25 cellular contexts compared by ENCODE assay signal in genomic region chr5:142833517-142834446, GRCh38.
"Had no signal": no experiment of that assay in that cellular context is flagged by ENCODE, and none has a peak within 500 bp of the region (broad histone marks: within the 10 kb centered on the region; RNA-seq: fewer than 3 reads in every experiment).

No MANE protein-coding gene starts in this region.

- H3K36me3 ChIP-seq: adrenal gland, ascending aorta, brain microvascular endothelial cell, esophagus squamous epithelium, gastrocnemius medialis, thyroid gland, WERI-Rb-1 had no signal

- H3K9me3 ChIP-seq: adrenal gland, ascending aorta, esophagus squamous epithelium, gastrocnemius medialis, thyroid gland had no signal

- H3K27me3 ChIP-seq: adrenal gland, ascending aorta, brain microvascular endothelial cell, esophagus squamous epithelium, gastrocnemius medialis, thyroid gland had no signal

- H3K27ac ChIP-seq: adrenal gland, ascending aorta, brain microvascular endothelial cell, esophagus squamous epithelium, gastrocnemius medialis, thyroid gland, WERI-Rb-1 had no signal

- H3K9me3 Mint-ChIP-seq: activated CD4-positive, alpha-beta T cell treated with anti-CD3 and anti-CD28 coated beads, Interleukin-2, amount 10 ng/mL, durations not matched to agents 7 days and 5 days; activated CD8-positive, alpha-beta T cell treated with anti-CD3 and anti-CD28 coated beads for 36 hours; effector memory CD8-positive, alpha-beta T cell; naive B cell; neural crest cell; stimulated activated naive CD8-positive, alpha-beta T cell treated with anti-CD3 and anti-CD28 coated beads, Interleukin-15, Interleukin-2, amounts not matched to agents 100 ng/mL and 50 ng/mL, for 24 hours; T-helper 2 cell treated with Interferon-gamma antibody and Interleukin-4, amounts not matched to agents 5 μg/mL and 100 μg/mL, for 36 hours had no signal

- H3K36me3 Mint-ChIP-seq: naive B cell had no signal

- ATAC-seq: activated CD8-positive, alpha-beta memory T cell treated with anti-CD3 and anti-CD28 coated beads, Interleukin-2, amount 10 ng/mL, durations not matched to agents 7 days and 5 days; activated CD8-positive, alpha-beta T cell treated with anti-CD3 and anti-CD28 coated beads for 36 hours; effector memory CD8-positive, alpha-beta T cell; gastrocnemius medialis had no signal

- H3K27me3 Mint-ChIP-seq: activated CD4-positive, alpha-beta T cell treated with anti-CD3 and anti-CD28 coated beads, Interleukin-2, amount 10 ng/mL, durations not matched to agents 7 days and 5 days; activated CD8-positive, alpha-beta T cell treated with anti-CD3 and anti-CD28 coated beads for 36 hours; activated naive CD8-positive, alpha-beta T cell; effector memory CD8-positive, alpha-beta T cell; naive B cell; stimulated activated naive CD8-positive, alpha-beta T cell treated with anti-CD3 and anti-CD28 coated beads, Interleukin-15, Interleukin-2, amounts not matched to agents 100 ng/mL and 50 ng/mL, for 24 hours had no signal

- H3K4me3 Mint-ChIP-seq: activated CD4-positive, alpha-beta T cell treated with anti-CD3 and anti-CD28 coated beads, Interleukin-2, amount 10 ng/mL, durations not matched to agents 7 days and 5 days; activated CD8-positive, alpha-beta memory T cell treated with anti-CD3 and anti-CD28 coated beads, Interleukin-2, amount 10 ng/mL, durations not matched to agents 7 days and 5 days; activated CD8-positive, alpha-beta T cell treated with anti-CD3 and anti-CD28 coated beads for 36 hours; activated naive CD8-positive, alpha-beta T cell; effector memory CD8-positive, alpha-beta T cell; naive B cell; neural crest cell; stimulated activated naive CD8-positive, alpha-beta T cell treated with anti-CD3 and anti-CD28 coated beads, Interleukin-15, Interleukin-2, amounts not matched to agents 100 ng/mL and 50 ng/mL, for 24 hours; T-helper 2 cell treated with Interferon-gamma antibody and Interleukin-4, amounts not matched to agents 5 μg/mL and 100 μg/mL, for 36 hours had no signal

- DNase-seq: activated CD4-positive, alpha-beta T cell treated with anti-CD3 and anti-CD28 coated beads, Interleukin-2, amount 10 ng/mL, durations not matched to agents 7 days and 5 days; activated CD4-positive, CD25-positive, alpha-beta regulatory T cell treated with anti-CD3 and anti-CD28 coated beads, Interleukin-2, amount 50 U/mL, for 72 hours; activated CD8-positive, alpha-beta memory T cell treated with anti-CD3 and anti-CD28 coated beads, Interleukin-2, amount 10 ng/mL, durations not matched to agents 7 days and 5 days; activated CD8-positive, alpha-beta T cell treated with anti-CD3 and anti-CD28 coated beads for 36 hours; activated naive CD4-positive, alpha-beta T cell; activated T-cell treated with anti-CD3 and anti-CD28 coated beads for 4 hours; adrenal gland; brain microvascular endothelial cell; caudate nucleus; effector memory CD8-positive, alpha-beta T cell; esophagus squamous epithelium; gastrocnemius medialis; hypothalamus; naive B cell; occipital lobe; retina; stimulated activated CD4-positive, alpha-beta T cell treated with anti-CD3 and anti-CD28 coated beads, Interleukin-4, amount 100 ng/mL, for 24 hours; substantia nigra; thyroid gland; WERI-Rb-1 had no signal

- H3K27ac Mint-ChIP-seq: activated CD4-positive, alpha-beta T cell treated with anti-CD3 and anti-CD28 coated beads, Interleukin-2, amount 10 ng/mL, durations not matched to agents 7 days and 5 days; activated CD8-positive, alpha-beta memory T cell treated with anti-CD3 and anti-CD28 coated beads, Interleukin-2, amount 10 ng/mL, durations not matched to agents 7 days and 5 days; activated CD8-positive, alpha-beta T cell treated with anti-CD3 and anti-CD28 coated beads for 36 hours; activated naive CD8-positive, alpha-beta T cell; effector memory CD8-positive, alpha-beta T cell; naive B cell; stimulated activated naive CD8-positive, alpha-beta T cell treated with anti-CD3 and anti-CD28 coated beads, Interleukin-15, Interleukin-2, amounts not matched to agents 100 ng/mL and 50 ng/mL, for 24 hours; T-helper 2 cell treated with Interferon-gamma antibody and Interleukin-4, amounts not matched to agents 5 μg/mL and 100 μg/mL, for 36 hours had no signal

- H3K4me3 ChIP-seq: adrenal gland, ascending aorta, esophagus squamous epithelium, gastrocnemius medialis, thyroid gland had no signal
